ENCODE assay signal across 18 cellular contexts in the genomic region with DNA sequence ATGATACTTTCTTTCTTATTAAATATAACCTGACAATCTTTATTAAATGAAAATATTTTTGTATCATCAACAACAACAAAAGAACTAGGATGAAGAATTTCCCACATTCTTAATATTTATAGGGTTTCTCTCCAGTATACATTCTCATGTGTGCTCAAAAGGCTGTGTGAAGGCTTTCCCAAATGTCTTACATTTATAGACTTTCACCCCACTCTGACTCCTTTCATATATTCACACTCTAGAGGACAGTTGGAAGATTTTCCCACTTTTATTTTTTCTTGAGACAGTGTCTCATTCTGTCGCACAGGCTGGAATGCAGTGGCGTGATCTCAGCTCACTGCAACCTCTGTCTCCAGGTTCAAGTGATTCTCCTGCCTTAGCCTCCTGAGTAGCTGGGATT. TPM values are rescaled to one million over a fixed set of nuclear protein-coding genes. Genes with fewer than 3 reads are reported as not detected.
DNase-seq lines count a peak whose midpoint lies in the region; ATAC-seq and TF ChIP-seq lines count a peak whose summit lies in the region.
"Had no signal": no experiment of that assay in that cellular context is flagged by ENCODE, and none has a peak within 500 bp of the region (broad histone marks: within the 10 kb centered on the region; RNA-seq: fewer than 3 reads in every experiment).

No MANE protein-coding gene starts in this region.

- H3F3A ChIP-seq in neural progenitor cell (ENCODE audit: low read depth): peaks cover 22% of the 10 kb centered on the region

- TF ChIP-seq CTCF in liver (IDR thresholded peaks at IDR 0.05; ENCODE audit: low read depth, low read length, missing input control): no peak
- TF ChIP-seq CTCF in right lobe of liver (IDR thresholded peaks at IDR 0.05): no peak
- no peak for TF ChIP-seq CTCF in neural progenitor cell (IDR thresholded peaks at IDR 0.05)

- no peak overlapping the region for H2AFZ ChIP-seq in neural progenitor cell (replicated peaks)

- H3K27me3 Mint-ChIP-seq in neural progenitor cell (ENCODE audit: insufficient read depth, low read depth): peaks cover 3% of the 10 kb centered on the region
- H3K27me3 Mint-ChIP-seq: CD4-positive, CD25-positive, alpha-beta regulatory T cell had no signal

- H4K20me1 ChIP-seq in neural progenitor cell (ENCODE audit: low read depth): no peaks in the 10 kb centered on the region

- no peak overlapping the region for H3K4me2 ChIP-seq in neural progenitor cell

- no peak overlapping the region for H3K27ac Mint-ChIP-seq in neural progenitor cell

- H3K4me3 ChIP-seq in liver (ENCODE audit: low read depth in 1 of 3, low read length in 3 of 3) (peak overlapping the region in 2 of 3 donors; percentile 38 to 53), right lobe of liver (no peak overlapping the region), neural progenitor cell (peak overlapping the region; percentile 2)
- H3K4me3 ChIP-seq: SJSA1 had no signal

- H3K4me1 Mint-ChIP-seq in neural progenitor cell: no peaks in the 10 kb centered on the region

- no peak overlapping the region for H3K9ac ChIP-seq in liver (ENCODE audit: low read depth in 1 of 2, low read length in 2 of 2)
- H3K9ac ChIP-seq in neural progenitor cell: no peak overlapping the region

- no peak for DNase-seq in right lobe of liver
- peak; percentile 12 for DNase-seq in dedifferentiated amniotic fluid mesenchymal stem cell (ENCODE audit: extremely low spot score)
- DNase-seq in neural progenitor cell (ENCODE audit: low spot score): no peak
- no peak for DNase-seq in NCI-H2171 (lab: John Stamatoyannopoulos, UW)
- no peak for DNase-seq in NCI-H526 (lab: John Stamatoyannopoulos, UW)
- DNase-seq in NCI-H2196 treated with DMSO at 0.1 percent for 48 hours (lab: John Stamatoyannopoulos, UW; ENCODE audit: unreplicated experiment): no peak
- no peak for DNase-seq in NCI-H1048 (lab: John Stamatoyannopoulos, UW)
- DNase-seq: 8988T; CD4-positive, CD25-positive, alpha-beta regulatory T cell; DMS153; GDM1; HCEC 1CT; NCI-H1694 treated with DMSO at 0.1 percent for 48 hours; NCI-H2107; NCI-H226; NCI-H524 had no signal

- peaks cover 0 to 15% (median 9%) of the 10 kb centered on the region in 4 donors for H3K36me3 ChIP-seq in liver (ENCODE audit: control insufficient read depth in 4 of 4, insufficient read depth in 3 of 4, low read depth in 1 of 4, low read length in 3 of 4)
- H3K36me3 ChIP-seq in right lobe of liver: peaks cover 0 to 12% (median 0%) of the 10 kb centered on the region in 4 donors
- peaks cover 60% of the 10 kb centered on the region for H3K36me3 ChIP-seq in neural progenitor cell

- H3K27me3 ChIP-seq in liver (ENCODE audit: control insufficient read depth in 4 of 4, insufficient read depth in 4 of 4, low read length in 3 of 4) (no peaks in the 10 kb centered on the region), right lobe of liver (no peaks in the 10 kb centered on the region), neural progenitor cell (peaks cover 8% of the 10 kb centered on the region)
- H3K27me3 ChIP-seq: SJSA1 had no signal

- intact Hi-C loops in right lobe of liver (cut with DNase I): no loop called here

- TF ChIP-seq POLR2A in right lobe of liver (IDR thresholded peaks at IDR 0.05): no peak

- no peaks in the 10 kb centered on the region for H3K4me1 ChIP-seq in liver (ENCODE audit: control insufficient read depth in 4 of 4, insufficient read depth in 4 of 4, low read length in 3 of 4)
- no peaks in the 10 kb centered on the region for H3K4me1 ChIP-seq in right lobe of liver
- no peaks in the 10 kb centered on the region for H3K4me1 ChIP-seq in neural progenitor cell
- H3K4me1 ChIP-seq: SJSA1 had no signal

- H3K9me3 Mint-ChIP-seq in neural progenitor cell: peaks cover 92% of the 10 kb centered on the region

- peaks cover 72% of the 10 kb centered on the region for H3K36me3 Mint-ChIP-seq in neural progenitor cell

- WGBS in liver: 95% methylated on average over 2 of the region's 2 CpGs
- 92% methylated on average over 2 of the region's 2 CpGs for whole genome bisulfite sequencing in right lobe of liver (ENCODE audit: insufficient coverage, low coverage, low lambda C conversion rate, missing lambda C conversion rate)

- TF ChIP-seq RAD21 in liver (IDR thresholded peaks at IDR 0.05): no peak

- H3K9me3 ChIP-seq in liver (ENCODE audit: control insufficient read depth in 4 of 4, low read length in 3 of 4) (peaks cover 52 to 71% (median 62%) of the 10 kb centered on the region in 4 donors), right lobe of liver (peaks cover 0 to 44% (median 21%) of the 10 kb centered on the region in 4 donors), neural progenitor cell (ENCODE audit: low read depth) (peaks cover 65% of the 10 kb centered on the region)

- H3K4me3 Mint-ChIP-seq in neural progenitor cell: no peak overlapping the region
- H3K4me3 Mint-ChIP-seq: CD4-positive, CD25-positive, alpha-beta regulatory T cell had no signal

- H3K27ac ChIP-seq in liver (ENCODE audit: low read depth in 1 of 2, low read length in 2 of 2) (no peak overlapping the region), right lobe of liver (no peak overlapping the region), neural progenitor cell (no peak overlapping the region)
- H3K27ac ChIP-seq: SJSA1 had no signal

- no peak for ATAC-seq in right lobe of liver

- peaks cover 3% of the 10 kb centered on the region for H3K79me2 ChIP-seq in neural progenitor cell (ENCODE audit: low read depth)

TF ChIP-seq in liver, 16 proteins besides CTCF, POLR2A, EP300 and RAD21 (continues in another document):
- TF ChIP-seq HNF4G (IDR thresholded peaks at IDR 0.05): no peak
- TF ChIP-seq, protein P1, sequence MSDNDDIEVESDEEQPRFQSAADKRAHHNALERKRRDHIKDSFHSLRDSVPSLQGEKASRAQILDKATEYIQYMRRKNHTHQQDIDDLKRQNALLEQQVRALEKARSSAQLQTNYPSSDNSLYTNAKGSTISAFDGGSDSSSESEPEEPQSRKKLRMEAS (IDR thresholded peaks at IDR 0.05): no peak
- no peak for TF ChIP-seq HNF4A (conservative IDR thresholded peaks at IDR 0.05)
- no peak for TF ChIP-seq FOXA2 (IDR thresholded peaks at IDR 0.05)
- no peak for TF ChIP-seq EGR1 (IDR thresholded peaks at IDR 0.05; ENCODE audit: low read depth in 2 of 2)
- TF ChIP-seq, protein P2, sequence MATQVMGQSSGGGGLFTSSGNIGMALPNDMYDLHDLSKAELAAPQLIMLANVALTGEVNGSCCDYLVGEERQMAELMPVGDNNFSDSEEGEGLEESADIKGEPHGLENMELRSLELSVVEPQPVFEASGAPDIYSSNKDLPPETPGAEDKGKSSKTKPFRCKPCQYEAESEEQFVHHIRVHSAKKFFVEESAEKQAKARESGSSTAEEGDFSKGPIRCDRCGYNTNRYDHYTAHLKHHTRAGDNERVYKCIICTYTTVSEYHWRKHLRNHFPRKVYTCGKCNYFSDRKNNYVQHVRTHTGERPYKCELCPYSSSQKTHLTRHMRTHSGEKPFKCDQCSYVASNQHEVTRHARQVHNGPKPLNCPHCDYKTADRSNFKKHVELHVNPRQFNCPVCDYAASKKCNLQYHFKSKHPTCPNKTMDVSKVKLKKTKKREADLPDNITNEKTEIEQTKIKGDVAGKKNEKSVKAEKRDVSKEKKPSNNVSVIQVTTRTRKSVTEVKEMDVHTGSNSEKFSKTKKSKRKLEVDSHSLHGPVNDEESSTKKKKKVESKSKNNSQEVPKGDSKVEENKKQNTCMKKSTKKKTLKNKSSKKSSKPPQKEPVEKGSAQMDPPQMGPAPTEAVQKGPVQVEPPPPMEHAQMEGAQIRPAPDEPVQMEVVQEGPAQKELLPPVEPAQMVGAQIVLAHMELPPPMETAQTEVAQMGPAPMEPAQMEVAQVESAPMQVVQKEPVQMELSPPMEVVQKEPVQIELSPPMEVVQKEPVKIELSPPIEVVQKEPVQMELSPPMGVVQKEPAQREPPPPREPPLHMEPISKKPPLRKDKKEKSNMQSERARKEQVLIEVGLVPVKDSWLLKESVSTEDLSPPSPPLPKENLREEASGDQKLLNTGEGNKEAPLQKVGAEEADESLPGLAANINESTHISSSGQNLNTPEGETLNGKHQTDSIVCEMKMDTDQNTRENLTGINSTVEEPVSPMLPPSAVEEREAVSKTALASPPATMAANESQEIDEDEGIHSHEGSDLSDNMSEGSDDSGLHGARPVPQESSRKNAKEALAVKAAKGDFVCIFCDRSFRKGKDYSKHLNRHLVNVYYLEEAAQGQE (IDR thresholded peaks at IDR 0.05): no peak
- no peak for TF ChIP-seq GABPA (IDR thresholded peaks at IDR 0.05 in 1 of 2, conservative IDR thresholded peaks at IDR 0.05 in 1 of 2)
- TF ChIP-seq SP1 (IDR thresholded peaks at IDR 0.05): no peak
- TF ChIP-seq NR2F2 (IDR thresholded peaks at IDR 0.05): no peak
- no peak for TF ChIP-seq TAF1 (conservative IDR thresholded peaks at IDR 0.05)
- no peak for TF ChIP-seq RXRA (IDR thresholded peaks at IDR 0.05)
- TF ChIP-seq, protein P3, sequence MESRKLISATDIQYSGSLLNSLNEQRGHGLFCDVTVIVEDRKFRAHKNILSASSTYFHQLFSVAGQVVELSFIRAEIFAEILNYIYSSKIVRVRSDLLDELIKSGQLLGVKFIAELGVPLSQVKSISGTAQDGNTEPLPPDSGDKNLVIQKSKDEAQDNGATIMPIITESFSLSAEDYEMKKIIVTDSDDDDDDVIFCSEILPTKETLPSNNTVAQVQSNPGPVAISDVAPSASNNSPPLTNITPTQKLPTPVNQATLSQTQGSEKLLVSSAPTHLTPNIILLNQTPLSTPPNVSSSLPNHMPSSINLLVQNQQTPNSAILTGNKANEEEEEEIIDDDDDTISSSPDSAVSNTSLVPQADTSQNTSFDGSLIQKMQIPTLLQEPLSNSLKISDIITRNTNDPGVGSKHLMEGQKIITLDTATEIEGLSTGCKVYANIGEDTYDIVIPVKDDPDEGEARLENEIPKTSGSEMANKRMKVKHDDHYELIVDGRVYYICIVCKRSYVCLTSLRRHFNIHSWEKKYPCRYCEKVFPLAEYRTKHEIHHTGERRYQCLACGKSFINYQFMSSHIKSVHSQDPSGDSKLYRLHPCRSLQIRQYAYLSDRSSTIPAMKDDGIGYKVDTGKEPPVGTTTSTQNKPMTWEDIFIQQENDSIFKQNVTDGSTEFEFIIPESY (IDR thresholded peaks at IDR 0.05): no peak
- no peak for TF ChIP-seq JUND (IDR thresholded peaks at IDR 0.05)

RNA-seq across cellular contexts. Expression of a gene that starts 22.4 kb away (rescaled TPM):
- total RNA-seq in liver: 1 to 10 TPM; 1.4 to 2.6 TPM
- under 1 TPM; 0.28 to 0.37 TPM for polyA plus RNA-seq in liver
- total RNA-seq in right lobe of liver: under 1 TPM; 0.25 to 0.67 (median 0.41) TPM
- total RNA-seq in neural progenitor cell (ENCODE audit: low replicate concordance): 14.4 and 21.0 TPM in 2 replicates

RNA-seq across cellular contexts. Expression of a gene that starts 41.9 kb away (rescaled TPM):
- total RNA-seq in liver: 1 to 10 TPM; 4.6 to 6.9 TPM
- 1 to 10 TPM; 1.5 to 2.4 TPM for polyA plus RNA-seq in liver
- 1 to 10 TPM; 1.7 to 5.1 (median 3.0) TPM for total RNA-seq in right lobe of liver
- total RNA-seq in neural progenitor cell (ENCODE audit: low replicate concordance): 22.6 and 29.5 TPM in 2 replicates

RNA-seq across cellular contexts. Expression of a gene that starts 47.0 kb away (rescaled TPM):
- total RNA-seq in liver (10 to 100 TPM; 18.8 to 36.5 TPM), right lobe of liver (100 to 1,000 TPM in 1 of 6 experiments, 10 to 100 TPM in 5; 26.3 to 159 (median 28.0) TPM), neural progenitor cell (ENCODE audit: low replicate concordance) (19.2 and 181 TPM in 2 replicates)
- 10 to 100 TPM; 15.1 to 22.1 TPM for polyA plus RNA-seq in liver

Comparison
In these comparisons a context has a peak if more than half of its experiments do, and no peak if none do; other contexts are left out.
1. H3K4me3 ChIP-seq: peak in liver (2 of 3) and neural progenitor cell (single experiment); none in right lobe of liver (0 of 3).